8 cellular contexts compared by ENCODE assay signal in genomic region chr17:42311240-42312034, GRCh38. TPM values are rescaled to one million over a fixed set of nuclear protein-coding genes. Genes with fewer than 3 reads are reported as not detected.
DNase-seq lines count a peak whose midpoint lies in the region.

No MANE protein-coding gene starts in this region.

- DNase-seq in activated CD8-positive, alpha-beta memory T cell treated with anti-CD3 and anti-CD28 coated beads, Interleukin-2, amount 50 U/mL, for 48 hours, result peak; percentile 72
- no peak for DNase-seq in activated CD8-positive, alpha-beta memory T cell treated with anti-CD3 and anti-CD28 coated beads, Interleukin-2, amount 50 U/mL, for 4 hours
- peak; percentile 95 for DNase-seq in SK-N-DZ (ENCODE audit: low spot score)
- peak; percentile 69 for DNase-seq in epidermal melanocyte (ENCODE audit: insufficient read length, low spot score)
- peak; percentile 87 for DNase-seq in mucosa of gallbladder (ENCODE audit: low spot score)
- peak; percentile 90 for DNase-seq in ureter (ENCODE audit: low spot score)
- DNase-seq in activated gamma-delta T cell (lab: John Stamatoyannopoulos, UW), result no peak
- DNase-seq in HPDE6-E6E7 (ENCODE audit: extremely low spot score), result no peak

RNA-seq across cellular contexts. Expression of gene STAT5A, which starts 23.1 kb away (rescaled TPM):
- 10.1 and 12.0 TPM in 2 replicates for polyA plus RNA-seq in SK-N-DZ (2014; cell fraction: cytosol; rRNA removed)
- polyA plus RNA-seq in SK-N-DZ (2014; cell fraction: nucleus; rRNA removed), result 13.6 and 19.3 TPM in 2 replicates
- total RNA-seq in mucosa of gallbladder, result 30.8 TPM
- total RNA-seq in ureter, result 37.4 TPM

RNA-seq across cellular contexts. Expression of gene STAT5B, which starts 35.2 kb away (rescaled TPM):
- 25.5 and 36.7 TPM in 2 replicates for polyA plus RNA-seq in SK-N-DZ (2014; cell fraction: cytosol; rRNA removed)
- 72.8 and 97.3 TPM in 2 replicates for polyA plus RNA-seq in SK-N-DZ (2014; cell fraction: nucleus; rRNA removed)
- total RNA-seq in mucosa of gallbladder (61.7 TPM), ureter (64.0 TPM)

Comparison
In these comparisons a context has a peak if more than half of its experiments do, and no peak if none do; other contexts are left out.
1. DNase-seq: peak in activated CD8-positive, alpha-beta memory T cell treated with anti-CD3 and anti-CD28 coated beads, Interleukin-2, amount 50 U/mL, for 48 hours (single experiment), SK-N-DZ (single experiment), epidermal melanocyte (single experiment), mucosa of gallbladder (single experiment) and ureter (single experiment); none in activated CD8-positive, alpha-beta memory T cell treated with anti-CD3 and anti-CD28 coated beads, Interleukin-2, amount 50 U/mL, for 4 hours (single experiment), activated gamma-delta T cell (single experiment) and HPDE6-E6E7 (single experiment).